In the genomic region with DNA sequence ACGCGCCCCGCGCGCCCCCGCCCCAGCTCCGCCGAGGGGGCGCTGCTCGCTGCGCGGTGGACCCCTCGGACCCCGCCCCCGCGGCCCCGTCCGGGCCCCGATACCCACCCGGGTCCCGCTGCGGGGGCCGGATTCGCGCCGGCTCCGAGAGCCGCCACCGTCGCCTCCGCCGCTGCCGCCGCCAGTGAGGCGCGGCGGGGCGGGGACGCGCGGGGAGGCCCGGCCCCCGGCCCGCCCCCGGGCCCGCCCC, we compare ENCODE assay signal across 7 cellular contexts. TPM values are rescaled to one million over a fixed set of nuclear protein-coding genes. Genes with fewer than 3 reads are reported as not detected.
DNase-seq lines count a peak whose midpoint lies in the region; ATAC-seq and TF ChIP-seq lines count a peak whose summit lies in the region.

A gene with protein sequence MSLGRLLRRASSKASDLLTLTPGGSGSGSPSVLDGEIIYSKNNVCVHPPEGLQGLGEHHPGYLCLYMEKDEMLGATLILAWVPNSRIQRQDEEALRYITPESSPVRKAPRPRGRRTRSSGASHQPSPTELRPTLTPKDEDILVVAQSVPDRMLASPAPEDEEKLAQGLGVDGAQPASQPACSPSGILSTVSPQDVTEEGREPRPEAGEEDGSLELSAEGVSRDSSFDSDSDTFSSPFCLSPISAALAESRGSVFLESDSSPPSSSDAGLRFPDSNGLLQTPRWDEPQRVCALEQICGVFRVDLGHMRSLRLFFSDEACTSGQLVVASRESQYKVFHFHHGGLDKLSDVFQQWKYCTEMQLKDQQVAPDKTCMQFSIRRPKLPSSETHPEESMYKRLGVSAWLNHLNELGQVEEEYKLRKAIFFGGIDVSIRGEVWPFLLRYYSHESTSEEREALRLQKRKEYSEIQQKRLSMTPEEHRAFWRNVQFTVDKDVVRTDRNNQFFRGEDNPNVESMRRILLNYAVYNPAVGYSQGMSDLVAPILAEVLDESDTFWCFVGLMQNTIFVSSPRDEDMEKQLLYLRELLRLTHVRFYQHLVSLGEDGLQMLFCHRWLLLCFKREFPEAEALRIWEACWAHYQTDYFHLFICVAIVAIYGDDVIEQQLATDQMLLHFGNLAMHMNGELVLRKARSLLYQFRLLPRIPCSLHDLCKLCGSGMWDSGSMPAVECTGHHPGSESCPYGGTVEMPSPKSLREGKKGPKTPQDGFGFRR (minus strand): TSS at position 186 of the 250 bp plus-strand sequence. CDS start 22,325 bp downstream, outside the sequence.

- H3K27ac Mint-ChIP-seq in activated T-helper 1 cell treated with anti-CD3 and anti-CD28 coated beads, Interleukin-12 subunit alpha, Interleukin-12 subunit beta, Interleukin-2, Interleukin-4 antibody, amounts not matched to agents 30 ng/mL and 10 ng/mL and 1 ng/mL, durations not matched to agents 14 hours and 24 hours and 36 hours = peak within 1 kb of the TSS; percentile 91

- no peaks in the 10 kb centered on the region for H3K9me3 ChIP-seq in gastrocnemius medialis

- H3K4me3 Mint-ChIP-seq in activated T-helper 1 cell treated with anti-CD3 and anti-CD28 coated beads, Interleukin-12 subunit alpha, Interleukin-12 subunit beta, Interleukin-2, Interleukin-4 antibody, amounts not matched to agents 30 ng/mL and 10 ng/mL and 1 ng/mL, durations not matched to agents 14 hours and 24 hours and 36 hours = peak within 1 kb of the TSS; percentile 86

- no peaks in the 10 kb centered on the region for H3K9me3 Mint-ChIP-seq in activated T-helper 1 cell treated with anti-CD3 and anti-CD28 coated beads, Interleukin-12 subunit alpha, Interleukin-12 subunit beta, Interleukin-2, Interleukin-4 antibody, amounts not matched to agents 30 ng/mL and 10 ng/mL and 1 ng/mL, durations not matched to agents 14 hours and 24 hours and 36 hours

- ATAC-seq in HG02798 (IDR thresholded peaks at IDR 0.05; ENCODE audit: poor library complexity, unreplicated experiment) (peak; percentile 52), left ventricle myocardium superior (no peak), gastrocnemius medialis (no peak), GM18868 (IDR thresholded peaks at IDR 0.05; ENCODE audit: unreplicated experiment) (no peak), HG02840 (IDR thresholded peaks at IDR 0.05; ENCODE audit: low FRiP score, unreplicated experiment) (no peak)

- intact Hi-C loops in activated T-helper 1 cell treated with anti-CD3 and anti-CD28 coated beads, Interleukin-12 subunit alpha, Interleukin-12 subunit beta, Interleukin-2, Interleukin-4 antibody, amounts not matched to agents 30 ng/mL and 10 ng/mL and 1 ng/mL, durations not matched to agents 14 hours and 24 hours and 36 hours (cut with micrococcal nuclease) = loop anchor here (1.0 kb wide), 1 partner anchor 27 kb away; no protein-coding TSS in a partner anchor
- intact Hi-C loops in left ventricle myocardium superior (cut with micrococcal nuclease) = no loop called here
- intact Hi-C loops in gastrocnemius medialis (cut with DNase I; ENCODE audit: low total_unique reads) = loop anchor here (1.0 kb wide), 1 partner anchor 27 kb away; no protein-coding TSS in a partner anchor

- H3K36me3 ChIP-seq in gastrocnemius medialis = no peaks in the 10 kb centered on the region

- DNase-seq in activated T-helper 1 cell treated with anti-CD3 and anti-CD28 coated beads, Interleukin-12 subunit alpha, Interleukin-12 subunit beta, Interleukin-2, Interleukin-4 antibody, amounts not matched to agents 30 ng/mL and 10 ng/mL and 1 ng/mL, durations not matched to agents 14 hours and 24 hours and 36 hours (ENCODE audit: low spot score) = peak; percentile 45
- no peak for DNase-seq in left ventricle myocardium superior
- no peak for DNase-seq in gastrocnemius medialis
- no peak for DNase-seq in AG08395 (ENCODE audit: low spot score)

- H3K27me3 Mint-ChIP-seq in activated T-helper 1 cell treated with anti-CD3 and anti-CD28 coated beads, Interleukin-12 subunit alpha, Interleukin-12 subunit beta, Interleukin-2, Interleukin-4 antibody, amounts not matched to agents 30 ng/mL and 10 ng/mL and 1 ng/mL, durations not matched to agents 14 hours and 24 hours and 36 hours (ENCODE audit: insufficient read depth) = peaks cover 50% of the 10 kb centered on the region

- peaks cover 6 to 12% of the 10 kb centered on the region in 2 donors for H3K4me1 ChIP-seq in gastrocnemius medialis

- peaks cover 1% of the 10 kb centered on the region for H3K36me3 Mint-ChIP-seq in activated T-helper 1 cell treated with anti-CD3 and anti-CD28 coated beads, Interleukin-12 subunit alpha, Interleukin-12 subunit beta, Interleukin-2, Interleukin-4 antibody, amounts not matched to agents 30 ng/mL and 10 ng/mL and 1 ng/mL, durations not matched to agents 14 hours and 24 hours and 36 hours (ENCODE audit: low read depth)

- peaks cover 0 to 17% (median 13%) of the 10 kb centered on the region in 3 donors for H3K27me3 ChIP-seq in gastrocnemius medialis

- TF ChIP-seq POLR2A in gastrocnemius medialis (IDR thresholded peaks at IDR 0.05) = peak; percentile 1 to 50

- peaks cover 5% of the 10 kb centered on the region for H3K4me1 Mint-ChIP-seq in activated T-helper 1 cell treated with anti-CD3 and anti-CD28 coated beads, Interleukin-12 subunit alpha, Interleukin-12 subunit beta, Interleukin-2, Interleukin-4 antibody, amounts not matched to agents 30 ng/mL and 10 ng/mL and 1 ng/mL, durations not matched to agents 14 hours and 24 hours and 36 hours (ENCODE audit: low read depth)

- H3K4me3 ChIP-seq in gastrocnemius medialis = peak within 1 kb of the TSS; percentile 69 to 92 (median 84)

- TF ChIP-seq CTCF in gastrocnemius medialis (IDR thresholded peaks at IDR 0.05 in 4 of 5, conservative IDR thresholded peaks at IDR 0.05 in 1 of 5) = no peak

- H3K27ac ChIP-seq in gastrocnemius medialis = peak within 1 kb of the TSS; percentile 77 to 91 (median 84)

- in situ Hi-C loops in gastrocnemius medialis (cut with MboI; ENCODE audit: low sequenced_read_pairs in 4 of 4) = no loop called here

RNA-seq across cellular contexts. Expression of the gene that starts here (rescaled TPM):
- total RNA-seq in activated T-helper 1 cell treated with anti-CD3 and anti-CD28 coated beads, Interleukin-12 subunit alpha, Interleukin-12 subunit beta, Interleukin-2, Interleukin-4 antibody, amounts not matched to agents 30 ng/mL and 10 ng/mL and 1 ng/mL, durations not matched to agents 14 hours and 24 hours and 36 hours = 1.8 and 1.9 TPM in 2 replicates
- total RNA-seq in left ventricle myocardium superior = 13.1 TPM
- total RNA-seq in gastrocnemius medialis = 1 to 10 TPM; 5.8 to 8.1 (median 7.0) TPM
